In the genomic region with DNA sequence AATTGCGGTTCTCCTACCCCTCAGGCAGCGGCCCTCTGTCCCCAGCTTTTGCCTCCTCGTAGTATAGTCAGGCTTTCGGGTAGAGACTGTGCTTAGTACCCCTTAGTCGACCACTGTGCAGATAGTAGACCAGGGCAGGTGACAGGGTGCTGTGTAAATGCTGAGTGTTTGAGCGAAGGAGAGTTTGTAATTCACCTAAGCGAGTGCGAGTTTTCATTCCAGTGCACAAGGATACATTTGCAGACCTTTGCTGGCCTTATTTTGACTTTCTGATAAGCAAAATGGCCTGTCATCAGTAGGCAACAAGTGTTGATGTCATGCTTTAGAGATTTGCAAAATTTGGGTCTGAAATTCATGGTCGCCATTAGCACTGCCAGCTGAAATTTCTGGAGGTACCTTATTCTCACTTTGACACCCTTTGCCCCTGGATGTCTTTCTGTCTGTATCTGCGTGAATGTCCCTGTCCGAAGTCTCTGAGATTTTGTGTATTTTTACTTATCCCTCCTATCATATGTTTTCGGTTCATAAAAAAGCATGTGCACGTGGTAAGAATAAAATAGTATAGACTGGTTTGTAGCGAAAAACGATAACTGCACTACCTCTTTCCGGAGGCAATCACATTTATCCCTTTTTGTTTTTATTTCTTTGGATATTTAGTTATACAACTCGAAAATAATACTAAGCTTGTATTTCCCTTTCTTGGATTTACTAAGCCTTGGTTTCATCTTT, we compare ENCODE assay signal across 8 cellular contexts. TPM values are rescaled to one million over a fixed set of nuclear protein-coding genes. Genes with fewer than 3 reads are reported as not detected.
DNase-seq lines count a peak whose midpoint lies in the region; ATAC-seq and TF ChIP-seq lines count a peak whose summit lies in the region.

No MANE protein-coding gene starts in this region.

- H3K79me2 ChIP-seq in PC-9 (ENCODE audit: low read depth): peaks cover 62% of the 10 kb centered on the region

- H3K36me3 ChIP-seq in PC-9 (ENCODE audit: low read depth) (0 out of 2 replicates have a peak, but pooled peaks cover 6% of the 10 kb centered on the region), psoas muscle (ENCODE audit: insufficient read depth in 1 of 2, low read depth in 1 of 2) (no peaks in the 10 kb centered on the region)

- no peak for TF ChIP-seq CTCF in 22Rv1 (IDR thresholded peaks at IDR 0.05)
- no peak for TF ChIP-seq CTCF in PC-9 (conservative IDR thresholded peaks at IDR 0.05)
- TF ChIP-seq CTCF in epithelial cell of esophagus (IDR thresholded peaks at IDR 0.05; ENCODE audit: insufficient read depth, low read depth, low read length, missing control alignments): no peak
- TF ChIP-seq CTCF in psoas muscle (IDR thresholded peaks at IDR 0.05): no peak

- peak overlapping the region; percentile 83 for H3K4me3 ChIP-seq in PC-9
- peak overlapping the region; percentile 85 for H3K4me3 ChIP-seq in epithelial cell of esophagus (ENCODE audit: low read length)
- peak overlapping the region; percentile 92 for H3K4me3 ChIP-seq in psoas muscle

- peak; percentile 8 for ATAC-seq in GM19395 (IDR thresholded peaks at IDR 0.05; ENCODE audit: unreplicated experiment)
- ATAC-seq in psoas muscle: no peak

- WGBS in psoas muscle, 3 donors: 28 to 36% (median 32%) methylated on average over 17 of the region's 17 CpGs

- H3F3A ChIP-seq in PC-9 (ENCODE audit: insufficient read depth, low read depth): peaks cover 18% of the 10 kb centered on the region

- CTCF ChIA-PET in PC-9 (lab: Charles Lee): interaction anchor here (0.7 to 1.4 kb wide), 4 partner anchors 33 to 1939 kb away, joined by 6 to 14 read pairs (median 10); partner anchors contain the start of gene ALDH7A1

- H2AFZ ChIP-seq in PC-9: peak overlapping the region; percentile 97

- H3K4me1 ChIP-seq in PC-9 (replicated peaks; ENCODE audit: insufficient read depth): peaks cover 25% of the 10 kb centered on the region
- peaks cover 8% of the 10 kb centered on the region for H3K4me1 ChIP-seq in psoas muscle

- H3K27ac ChIP-seq in 22Rv1 (peak overlapping the region; percentile 99), PC-9 (no peak overlapping the region), psoas muscle (peak overlapping the region; percentile 96)

- H3K9me2 ChIP-seq in PC-9 (ENCODE audit: insufficient read depth): no peaks in the 10 kb centered on the region

- intact Hi-C loops in PC-9 (cut with micrococcal nuclease; ENCODE audit: unreplicated experiment): loop anchor here (2.0 to 10.0 kb wide), 3 partner anchors 122 to 424 kb away; partner anchors contain the start of gene ALDH7A1
- intact Hi-C loops in psoas muscle (cut with DNase I): loop anchor here in 1 of 2 donors (5.0 kb wide), 2 partner anchors 122 to 253 kb away; partner anchors contain the start of gene MARCHF3

- POLR2A ChIA-PET in PC-9 (lab: Charles Lee; ENCODE audit: unreplicated experiment): interaction anchor here (0.6 to 0.7 kb wide), 3 partner anchors 12 to 178 kb away, joined by 4 to 12 read pairs (median 6); partner anchors contain the start of gene PHAX

- DNase-seq in PC-9: no peak
- DNase-seq in epithelial cell of esophagus (ENCODE audit: low read depth): no peak
- DNase-seq in psoas muscle: no peak
- DNase-seq in stimulated activated naive CD4-positive, alpha-beta T cell treated with Interleukin-2 at 50 U/mL for 16 hours (lab: John Stamatoyannopoulos, UW): no peak
- no peak for DNase-seq in SHP77 treated with DMSO at 0.1 percent for 48 hours (lab: John Stamatoyannopoulos, UW)
- DNase-seq in EL: no peak

- peak overlapping the region; percentile 96 for H3K4me2 ChIP-seq in PC-9

- no TSS peak for BruUV-seq in PC-9 (replicated peaks; lab: Mats Ljungman, UMichigan)

- peaks cover 4% of the 10 kb centered on the region; the same call in 1 of the 2 replicates for H4K20me1 ChIP-seq in PC-9 (ENCODE audit: insufficient read depth)

- no peaks in the 10 kb centered on the region for H3K27me3 ChIP-seq in PC-9 (ENCODE audit: insufficient read depth, low read depth)
- no peaks in the 10 kb centered on the region for H3K27me3 ChIP-seq in psoas muscle (ENCODE audit: insufficient read depth in 3 of 3, low read length in 2 of 3)

- H3K9me3 ChIP-seq in PC-9 (ENCODE audit: insufficient read depth, low read depth): no peaks in the 10 kb centered on the region
- H3K9me3 ChIP-seq in psoas muscle: no peaks in the 10 kb centered on the region

RNA-seq across cellular contexts. Expression of gene LMNB1, which starts 1.9 kb away (rescaled TPM):
- total RNA-seq in PC-9 (2021) (103 and 117 TPM in 2 replicates), psoas muscle (1 to 10 TPM; 1.4 to 4.1 (median 2.1) TPM)
- 1 to 10 TPM in 1 of 3 donors, under 1 TPM in 2; 0.66 to 1.0 (median 0.72) TPM for polyA plus RNA-seq in psoas muscle

Comparison
In these comparisons a context has a peak if more than half of its experiments do, and no peak if none do; other contexts are left out.
1. RNA of gene LMNB1, which starts 1.9 kb away (total RNA-seq): 103 to 117 TPM in PC-9; 1.4 to 4.1 TPM in psoas muscle; every median in the first group is over 10 times any median in the second.
2. Peak in every context shown above with its lines, with median percentiles within 50 percentile points of each other: H3K4me3 ChIP-seq.